Comparison of ENCODE assay signal across 18 cellular contexts in genomic region chrX:130280901-130281300, GRCh38.
"Had no signal": no experiment of that assay in that cellular context is flagged by ENCODE, and none has a peak within 500 bp of the region (broad histone marks: within the 10 kb centered on the region; RNA-seq: fewer than 3 reads in every experiment).

No MANE protein-coding gene starts in this region.

- ATAC-seq: activated CD4-positive, alpha-beta T cell treated with anti-CD3 and anti-CD28 coated beads for 36 hours; activated T-helper 17 cell treated with anti-CD3 and anti-CD28 coated beads, Interleukin-2, amount 50 U/mL, for 72 hours; effector memory CD8-positive, alpha-beta T cell; left cardiac atrium; natural killer cell; stimulated activated memory B cell treated with anti-CD40 and anti-IgM and Interleukin-4, amounts not matched to agents 10 μg/mL and 1 μg/mL and 100 μg/mL, for 72 hours; upper lobe of right lung had no signal

- H3K27ac ChIP-seq: hepatocyte, sigmoid colon, thoracic aorta, upper lobe of right lung had no signal

- DNase-seq: activated CD4-positive, alpha-beta memory T cell treated with anti-CD3 and anti-CD28 coated beads for 36 hours; activated CD4-positive, alpha-beta T cell treated with anti-CD3 and anti-CD28 coated beads for 36 hours; activated naive CD4-positive, alpha-beta T cell treated with anti-CD3 and anti-CD28 coated beads for 36 hours; anterior cingulate cortex; caudate nucleus; effector memory CD8-positive, alpha-beta T cell; left cardiac atrium; mesenchymal stem cell; natural killer cell; nucleus accumbens; sigmoid colon; stimulated activated CD4-positive, alpha-beta T cell treated with anti-CD3 and anti-CD28 coated beads, Interleukin-4, amount 100 ng/mL, for 24 hours; upper lobe of right lung had no signal

- H3K9me3 Mint-ChIP-seq: activated CD4-positive, alpha-beta memory T cell treated with anti-CD3 and anti-CD28 coated beads for 36 hours; activated naive CD4-positive, alpha-beta T cell treated with anti-CD3 and anti-CD28 coated beads for 36 hours; activated T-helper 17 cell treated with anti-CD3 and anti-CD28 coated beads, Interleukin-2, amount 50 U/mL, for 72 hours; effector memory CD8-positive, alpha-beta T cell; natural killer cell; stimulated activated memory B cell treated with anti-CD40 and anti-IgM and Interleukin-4, amounts not matched to agents 10 μg/mL and 1 μg/mL and 100 μg/mL, for 72 hours had no signal

- H3K4me1 ChIP-seq: sigmoid colon, upper lobe of right lung had no signal

- H3K27ac Mint-ChIP-seq: activated CD4-positive, alpha-beta memory T cell treated with anti-CD3 and anti-CD28 coated beads for 36 hours; activated CD4-positive, alpha-beta T cell treated with anti-CD3 and anti-CD28 coated beads for 36 hours; activated naive CD4-positive, alpha-beta T cell treated with anti-CD3 and anti-CD28 coated beads for 36 hours; activated T-helper 17 cell treated with anti-CD3 and anti-CD28 coated beads, Interleukin-2, amount 50 U/mL, for 72 hours; effector memory CD8-positive, alpha-beta T cell; natural killer cell; stimulated activated memory B cell treated with anti-CD40 and anti-IgM and Interleukin-4, amounts not matched to agents 10 μg/mL and 1 μg/mL and 100 μg/mL, for 72 hours had no signal

- H3K4me2 ChIP-seq: hepatocyte had no signal

- H3K36me3 ChIP-seq: sigmoid colon, thoracic aorta, upper lobe of right lung had no signal

- H3K79me2 ChIP-seq: hepatocyte had no signal

- H3K4me3 ChIP-seq: hepatocyte, sigmoid colon, thoracic aorta, upper lobe of right lung had no signal

- H3K27me3 Mint-ChIP-seq: activated CD4-positive, alpha-beta memory T cell treated with anti-CD3 and anti-CD28 coated beads for 36 hours; activated CD4-positive, alpha-beta T cell treated with anti-CD3 and anti-CD28 coated beads for 36 hours; activated T-helper 17 cell treated with anti-CD3 and anti-CD28 coated beads, Interleukin-2, amount 50 U/mL, for 72 hours had no signal

- H3K4me3 Mint-ChIP-seq: activated CD4-positive, alpha-beta memory T cell treated with anti-CD3 and anti-CD28 coated beads for 36 hours; activated CD4-positive, alpha-beta T cell treated with anti-CD3 and anti-CD28 coated beads for 36 hours; activated naive CD4-positive, alpha-beta T cell treated with anti-CD3 and anti-CD28 coated beads for 36 hours; activated T-helper 17 cell treated with anti-CD3 and anti-CD28 coated beads, Interleukin-2, amount 50 U/mL, for 72 hours; brain; effector memory CD8-positive, alpha-beta T cell; natural killer cell; stimulated activated memory B cell treated with anti-CD40 and anti-IgM and Interleukin-4, amounts not matched to agents 10 μg/mL and 1 μg/mL and 100 μg/mL, for 72 hours had no signal

- H3K9me3 ChIP-seq: sigmoid colon, thoracic aorta, upper lobe of right lung had no signal

- H3K4me1 Mint-ChIP-seq: activated CD4-positive, alpha-beta T cell treated with anti-CD3 and anti-CD28 coated beads for 36 hours; activated T-helper 17 cell treated with anti-CD3 and anti-CD28 coated beads, Interleukin-2, amount 50 U/mL, for 72 hours; stimulated activated memory B cell treated with anti-CD40 and anti-IgM and Interleukin-4, amounts not matched to agents 10 μg/mL and 1 μg/mL and 100 μg/mL, for 72 hours had no signal

- H2AFZ ChIP-seq: hepatocyte had no signal

- H3K36me3 Mint-ChIP-seq: activated CD4-positive, alpha-beta memory T cell treated with anti-CD3 and anti-CD28 coated beads for 36 hours; brain; natural killer cell had no signal

- H3K27me3 ChIP-seq: hepatocyte, sigmoid colon, upper lobe of right lung had no signal
